Comparison of ENCODE assay signal across 1 cellular context in the genomic region with DNA sequence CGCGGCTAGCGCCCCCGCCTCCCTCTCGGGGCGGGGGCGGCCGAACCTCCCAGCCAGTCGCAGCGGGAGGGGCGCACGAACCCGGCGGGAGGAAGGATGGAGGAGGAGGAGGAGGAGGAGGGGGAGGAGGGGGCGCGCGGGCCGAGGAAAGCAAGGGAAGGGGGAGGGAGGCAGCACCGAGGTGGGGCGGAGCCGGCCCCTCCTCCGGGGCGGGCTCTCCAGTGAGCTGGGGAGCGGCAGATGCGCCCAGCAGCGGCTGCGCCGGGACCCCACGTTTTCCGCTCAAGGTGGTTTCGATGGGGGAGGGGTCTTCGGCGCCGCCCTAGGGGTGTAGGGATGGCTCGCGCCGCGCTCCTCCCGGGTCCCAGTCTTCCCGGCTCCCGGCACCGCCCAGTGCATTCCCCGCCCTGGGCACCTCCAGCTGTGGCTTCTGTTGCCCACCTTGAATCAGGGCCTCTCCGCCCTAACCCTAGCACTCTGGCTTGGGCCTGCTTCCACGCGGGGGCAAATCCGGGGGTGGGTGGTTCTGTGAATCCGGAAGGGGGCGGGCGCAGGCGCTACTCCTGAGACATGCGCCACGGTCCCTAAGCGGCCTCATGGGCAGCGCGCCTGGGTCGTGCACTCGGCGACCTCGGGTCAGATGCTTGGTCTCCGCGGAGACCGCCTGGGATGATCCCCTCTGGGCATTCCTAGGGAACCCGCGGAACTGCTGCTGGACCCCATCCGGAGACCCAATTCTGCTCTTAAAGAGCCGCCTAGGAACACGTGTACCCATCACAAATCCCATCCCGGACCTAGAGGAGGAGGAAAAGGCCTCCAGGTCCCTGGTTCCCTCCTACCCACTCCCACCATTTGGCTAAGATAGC.
A peak's percentile ranks its signal among the peaks of the same experiment; 100 is the strongest.
TF ChIP-seq lines count a peak whose summit lies in the region.

A gene with protein sequence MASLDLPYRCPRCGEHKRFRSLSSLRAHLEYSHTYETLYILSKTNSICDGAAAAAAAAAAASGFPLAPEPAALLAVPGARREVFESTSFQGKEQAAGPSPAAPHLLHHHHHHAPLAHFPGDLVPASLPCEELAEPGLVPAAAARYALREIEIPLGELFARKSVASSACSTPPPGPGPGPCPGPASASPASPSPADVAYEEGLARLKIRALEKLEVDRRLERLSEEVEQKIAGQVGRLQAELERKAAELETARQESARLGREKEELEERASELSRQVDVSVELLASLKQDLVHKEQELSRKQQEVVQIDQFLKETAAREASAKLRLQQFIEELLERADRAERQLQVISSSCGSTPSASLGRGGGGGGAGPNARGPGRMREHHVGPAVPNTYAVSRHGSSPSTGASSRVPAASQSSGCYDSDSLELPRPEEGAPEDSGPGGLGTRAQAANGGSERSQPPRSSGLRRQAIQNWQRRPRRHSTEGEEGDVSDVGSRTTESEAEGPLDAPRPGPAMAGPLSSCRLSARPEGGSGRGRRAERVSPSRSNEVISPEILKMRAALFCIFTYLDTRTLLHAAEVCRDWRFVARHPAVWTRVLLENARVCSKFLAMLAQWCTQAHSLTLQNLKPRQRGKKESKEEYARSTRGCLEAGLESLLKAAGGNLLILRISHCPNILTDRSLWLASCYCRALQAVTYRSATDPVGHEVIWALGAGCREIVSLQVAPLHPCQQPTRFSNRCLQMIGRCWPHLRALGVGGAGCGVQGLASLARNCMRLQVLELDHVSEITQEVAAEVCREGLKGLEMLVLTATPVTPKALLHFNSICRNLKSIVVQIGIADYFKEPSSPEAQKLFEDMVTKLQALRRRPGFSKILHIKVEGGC (minus strand): TSS at position 183 of the 866 bp plus-strand sequence. CDS start 14,848 bp downstream, outside the sequence.

TF ChIP-seq in K562, 482 proteins besides CTCF, POLR2A, EP300 and RAD21 (continued from another document):
- TF ChIP-seq KDM5B (IDR thresholded peaks at IDR 0.05; ENCODE audit: insufficient replicate concordance, low read depth, low read length) (peak; percentile 29), MED1 (CRISPR knock-in tag; IDR thresholded peaks at IDR 0.05; ENCODE audit: borderline replicate concordance) (no peak), ZBTB7A (IDR thresholded peaks at IDR 0.05; ENCODE audit: borderline replicate concordance, control insufficient read depth, low read depth, low read length) (peak; percentile 15; the same call in 1 of the 2 replicates), NFYB (IDR thresholded peaks at IDR 0.05; ENCODE audit: extremely low read depth, insufficient read length) (no peak)
- TF ChIP-seq, protein P1, sequence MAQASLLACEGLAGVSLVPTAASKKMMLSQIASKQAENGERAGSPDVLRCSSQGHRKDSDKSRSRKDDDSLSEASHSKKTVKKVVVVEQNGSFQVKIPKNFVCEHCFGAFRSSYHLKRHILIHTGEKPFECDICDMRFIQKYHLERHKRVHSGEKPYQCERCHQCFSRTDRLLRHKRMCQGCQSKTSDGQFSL (CRISPR knock-in tag; IDR thresholded peaks at IDR 0.05), result no peak
- TF ChIP-seq, protein P1 (tag; IDR thresholded peaks at IDR 0.05), result no peak
- TF ChIP-seq, protein P2, sequence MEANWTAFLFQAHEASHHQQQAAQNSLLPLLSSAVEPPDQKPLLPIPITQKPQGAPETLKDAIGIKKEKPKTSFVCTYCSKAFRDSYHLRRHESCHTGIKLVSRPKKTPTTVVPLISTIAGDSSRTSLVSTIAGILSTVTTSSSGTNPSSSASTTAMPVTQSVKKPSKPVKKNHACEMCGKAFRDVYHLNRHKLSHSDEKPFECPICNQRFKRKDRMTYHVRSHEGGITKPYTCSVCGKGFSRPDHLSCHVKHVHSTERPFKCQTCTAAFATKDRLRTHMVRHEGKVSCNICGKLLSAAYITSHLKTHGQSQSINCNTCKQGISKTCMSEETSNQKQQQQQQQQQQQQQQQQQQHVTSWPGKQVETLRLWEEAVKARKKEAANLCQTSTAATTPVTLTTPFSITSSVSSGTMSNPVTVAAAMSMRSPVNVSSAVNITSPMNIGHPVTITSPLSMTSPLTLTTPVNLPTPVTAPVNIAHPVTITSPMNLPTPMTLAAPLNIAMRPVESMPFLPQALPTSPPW (CRISPR knock-in tag; IDR thresholded peaks at IDR 0.05), result peak; percentile 80
